In the genomic region with DNA sequence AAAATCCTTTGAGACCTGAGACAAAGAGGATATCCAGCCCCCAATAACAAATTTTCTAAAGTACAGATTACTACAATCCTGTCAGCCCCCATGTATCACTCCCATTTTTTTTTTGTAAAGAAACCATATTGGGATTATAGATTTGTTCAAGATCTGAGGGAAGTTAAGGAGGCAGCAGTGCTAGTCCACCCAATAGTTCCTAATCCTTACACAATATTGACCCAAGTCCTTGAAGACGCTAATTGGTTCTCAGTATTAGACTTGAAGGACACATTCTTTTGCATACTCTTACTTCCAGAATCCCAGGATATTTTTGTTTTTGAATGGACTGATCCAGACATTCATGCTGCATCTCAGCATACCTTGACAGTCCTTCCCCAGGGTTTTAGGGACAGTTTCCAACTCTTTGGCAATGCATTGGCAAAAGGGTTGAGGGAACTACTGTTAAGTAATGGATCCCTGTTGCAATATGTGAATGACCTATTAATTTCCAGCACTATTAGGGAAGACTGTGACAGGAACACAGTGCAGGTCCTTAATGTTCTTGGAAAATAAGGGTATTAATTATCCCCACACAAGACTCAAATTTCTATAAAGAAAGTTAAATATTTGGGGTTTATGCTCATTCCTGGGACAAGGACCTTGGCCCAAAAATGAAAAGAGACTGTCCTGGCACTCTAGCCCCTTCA, we compare ENCODE assay signal across 26 cellular contexts.
"Had no signal": no experiment of that assay in that cellular context is flagged by ENCODE, and none has a peak within 500 bp of the region (broad histone marks: within the 10 kb centered on the region; RNA-seq: fewer than 3 reads in every experiment).

No MANE protein-coding gene starts in this region.

- DNase-seq: stimulated activated CD4-positive, alpha-beta T cell treated with anti-CD3 and anti-CD28 coated beads, Interleukin-2, amount 100 ng/mL, for 24 hours; stimulated activated CD4-positive, alpha-beta T cell treated with anti-CD3 and anti-CD28 coated beads, Interleukin-2, amount 100 ng/mL, for 48 hours; stimulated activated CD4-positive, alpha-beta T cell treated with anti-CD3 and anti-CD28 coated beads, Interleukin-4, amount 100 ng/mL, for 1 hour; stimulated activated CD4-positive, alpha-beta T cell treated with anti-CD3 and anti-CD28 coated beads, Interleukin-4, amount 100 ng/mL, for 24 hours; stimulated activated CD4-positive, alpha-beta T cell treated with anti-CD3 and anti-CD28 coated beads, Interleukin-4, amount 100 ng/mL, for 4 hours; stimulated activated CD8-positive, alpha-beta memory T cell treated with anti-CD3 and anti-CD28 coated beads, Interleukin-4, amount 100 ng/mL, for 48 hours; stimulated activated naive B cell treated with anti-CD40 and anti-IgM and Interleukin-4, amounts not matched to agents 10 μg/mL and 1 μg/mL and 100 μg/mL, for 72 hours; stimulated activated naive CD4-positive, alpha-beta T cell; stimulated activated naive CD4-positive, alpha-beta T cell treated with Interleukin-2 at 50 U/mL for 16 hours; stimulated activated naive CD8-positive, alpha-beta T cell treated with anti-CD3 and anti-CD28 coated beads, Interleukin-15, amount 100 ng/mL, for 72 hours; stimulated activated naive CD8-positive, alpha-beta T cell treated with anti-CD3 and anti-CD28 coated beads, Interleukin-15, Interleukin-2, amounts not matched to agents 100 U/mL and 50 U/mL, for 24 hours; stomach; substantia nigra; testis; thyroid gland; tibial artery; transverse colon; trophoblast cell; upper lobe of left lung; uterus had no signal

- H3K4me3 ChIP-seq: stomach, suprapubic skin, testis, thoracic aorta, thyroid gland, tibial artery, tibial nerve, transverse colon, upper lobe of left lung, uterus, vagina had no signal

- ATAC-seq: stimulated activated effector memory CD8-positive, alpha-beta T cell treated with anti-CD3 and anti-CD28 coated beads, Interleukin-12 subunit alpha, Interleukin-12 subunit beta, amount 100 ng/mL, for 72 hours; stimulated activated memory B cell treated with anti-CD40 and anti-IgM and Interleukin-4, amounts not matched to agents 10 μg/mL and 1 μg/mL and 100 μg/mL, for 72 hours; stimulated activated naive B cell treated with anti-CD40 and anti-IgM and Interleukin-4, amounts not matched to agents 10 μg/mL and 1 μg/mL and 100 μg/mL, for 72 hours; stimulated activated naive CD8-positive, alpha-beta T cell treated with anti-CD3 and anti-CD28 coated beads, Interleukin-15, amount 100 ng/mL, for 72 hours; stimulated activated naive CD8-positive, alpha-beta T cell treated with anti-CD3 and anti-CD28 coated beads, Interleukin-15, Interleukin-2, amounts not matched to agents 100 U/mL and 50 U/mL, for 24 hours had no signal

- H3K36me3 ChIP-seq: stomach, suprapubic skin, thoracic aorta, thyroid gland, tibial artery, tibial nerve, transverse colon, upper lobe of left lung, uterus, vagina had no signal

- H3K27me3 ChIP-seq: stomach, suprapubic skin, testis, thyroid gland, tibial artery, tibial nerve, transverse colon, upper lobe of left lung, uterus, vagina had no signal

- H3K27ac ChIP-seq: stomach, suprapubic skin, testis, thoracic aorta, thyroid gland, tibial artery, tibial nerve, transverse colon, upper lobe of left lung, uterus, vagina had no signal

- H3K4me1 ChIP-seq: suprapubic skin, testis, thyroid gland, tibial artery, tibial nerve, transverse colon, upper lobe of left lung, uterus, vagina had no signal

- H3K9me3 ChIP-seq: stomach, suprapubic skin, testis, thoracic aorta, thyroid gland, tibial artery, tibial nerve, transverse colon, upper lobe of left lung, uterus, vagina had no signal
